ENCODE assay signal across 1 cellular context in genomic region chr1:202561726-202562442, GRCh38.
TF ChIP-seq lines count a peak whose summit lies in the region.

No MANE protein-coding gene starts in this region.

TF ChIP-seq in SK-N-SH, 30 proteins besides CTCF, POLR2A, EP300 and RAD21 (continued from another document):
- TF ChIP-seq, protein P1, sequence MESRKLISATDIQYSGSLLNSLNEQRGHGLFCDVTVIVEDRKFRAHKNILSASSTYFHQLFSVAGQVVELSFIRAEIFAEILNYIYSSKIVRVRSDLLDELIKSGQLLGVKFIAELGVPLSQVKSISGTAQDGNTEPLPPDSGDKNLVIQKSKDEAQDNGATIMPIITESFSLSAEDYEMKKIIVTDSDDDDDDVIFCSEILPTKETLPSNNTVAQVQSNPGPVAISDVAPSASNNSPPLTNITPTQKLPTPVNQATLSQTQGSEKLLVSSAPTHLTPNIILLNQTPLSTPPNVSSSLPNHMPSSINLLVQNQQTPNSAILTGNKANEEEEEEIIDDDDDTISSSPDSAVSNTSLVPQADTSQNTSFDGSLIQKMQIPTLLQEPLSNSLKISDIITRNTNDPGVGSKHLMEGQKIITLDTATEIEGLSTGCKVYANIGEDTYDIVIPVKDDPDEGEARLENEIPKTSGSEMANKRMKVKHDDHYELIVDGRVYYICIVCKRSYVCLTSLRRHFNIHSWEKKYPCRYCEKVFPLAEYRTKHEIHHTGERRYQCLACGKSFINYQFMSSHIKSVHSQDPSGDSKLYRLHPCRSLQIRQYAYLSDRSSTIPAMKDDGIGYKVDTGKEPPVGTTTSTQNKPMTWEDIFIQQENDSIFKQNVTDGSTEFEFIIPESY (IDR thresholded peaks at IDR 0.05; ENCODE audit: borderline replicate concordance, low read depth): no peak
TF ChIP-seq in SK-N-SH: peak in this region for 0.
